Comparison of ENCODE assay signal across 21 cellular contexts in genomic region chr17:74185786-74186185, GRCh38. TPM values are rescaled to one million over a fixed set of nuclear protein-coding genes. Genes with fewer than 3 reads are reported as not detected.
DNase-seq lines count a peak whose midpoint lies in the region; ATAC-seq and TF ChIP-seq lines count a peak whose summit lies in the region.
"Had no signal": no experiment of that assay in that cellular context is flagged by ENCODE, and none has a peak within 500 bp of the region (broad histone marks: within the 10 kb centered on the region; RNA-seq: fewer than 3 reads in every experiment).

No MANE protein-coding gene starts in this region.

- POLR2A ChIA-PET in T-cell (lab: Charles Lee), result no interaction called here
- POLR2A ChIA-PET in naive thymus-derived CD4-positive, alpha-beta T cell (lab: Charles Lee), result no interaction called here

- no peak overlapping the region for H3K4me3 Mint-ChIP-seq in chondrocyte (ENCODE audit: unreplicated experiment)
- H3K4me3 Mint-ChIP-seq in T-cell, result no peak overlapping the region
- no peak overlapping the region for H3K4me3 Mint-ChIP-seq in naive thymus-derived CD4-positive, alpha-beta T cell
- H3K4me3 Mint-ChIP-seq: B cell; T-helper 2 cell treated with Interferon-gamma antibody and Interleukin-4, amounts not matched to agents 5 μg/mL and 100 μg/mL, for 36 hours had no signal

- no peak overlapping the region for H3K27ac ChIP-seq in naive thymus-derived CD4-positive, alpha-beta T cell (ENCODE audit: low read depth, low read length)

- intact Hi-C loops in cardiac septum (cut with DNase I), result no loop called here
- intact Hi-C loops in Right ventricle myocardium inferior (cut with DNase I), result no loop called here
- intact Hi-C loops in naive thymus-derived CD4-positive, alpha-beta T cell (cut with micrococcal nuclease), result no loop called here

- CTCF ChIA-PET in T-cell (lab: Charles Lee), result no interaction called here
- CTCF ChIA-PET in naive thymus-derived CD4-positive, alpha-beta T cell (lab: Charles Lee), result interaction anchor here (0.7 kb wide), 1 partner anchor 181 kb away, joined by 3 read pairs; no protein-coding TSS in a partner anchor

- TF ChIP-seq CTCF in chondrocyte (IDR thresholded peaks at IDR 0.05), result no peak

- peaks cover 42% of the 10 kb centered on the region for H3K27me3 Mint-ChIP-seq in chondrocyte (ENCODE audit: low read depth)
- H3K27me3 Mint-ChIP-seq in T-cell, result peaks cover 5 to 13% of the 10 kb centered on the region in 2 donors
- peaks cover 0 to 20% (median 5%) of the 10 kb centered on the region in 5 donors for H3K27me3 Mint-ChIP-seq in naive thymus-derived CD4-positive, alpha-beta T cell

- no peaks in the 10 kb centered on the region for H3K36me3 Mint-ChIP-seq in chondrocyte (ENCODE audit: low read depth)
- H3K36me3 Mint-ChIP-seq in T-cell, result no peaks in the 10 kb centered on the region
- H3K36me3 Mint-ChIP-seq in naive thymus-derived CD4-positive, alpha-beta T cell, result no peaks in the 10 kb centered on the region

- no peaks in the 10 kb centered on the region for H3K4me1 Mint-ChIP-seq in chondrocyte (ENCODE audit: low read depth)
- H3K4me1 Mint-ChIP-seq in T-cell, result no peaks in the 10 kb centered on the region
- H3K4me1 Mint-ChIP-seq in naive thymus-derived CD4-positive, alpha-beta T cell, result peaks cover 0 to 2% (median 0%) of the 10 kb centered on the region in 7 donors
- H3K4me1 Mint-ChIP-seq: B cell had no signal

- H3K4me3 ChIP-seq in naive thymus-derived CD4-positive, alpha-beta T cell (ENCODE audit: low read length), result no peak overlapping the region
- H3K4me3 ChIP-seq: GM12878 had no signal

- DNase-seq in NCI-H1436 treated with DMSO at 0.1 percent for 48 hours (lab: John Stamatoyannopoulos, UW) (peak; percentile 67), NCI-H1436 (lab: John Stamatoyannopoulos, UW) (no peak), cardiac septum (ENCODE audit: low spot score) (peak; percentile 54), Right ventricle myocardium inferior (ENCODE audit: missing footprints) (no peak), chondrocyte (ENCODE audit: low spot score) (peak; percentile 48), T-cell (no peak)
- no peak for DNase-seq in naive thymus-derived CD4-positive, alpha-beta T cell
- DNase-seq: GOT3, KBM-7, MM.1S, NCI-H1048, NCI-H187 treated with DMSO at 0.1 percent for 48 hours, NCI-H2171 treated with DMSO at 0.1 percent for 48 hours, NCI-H446 treated with DMSO at 0.1 percent for 48 hours, NCI-H526 treated with DMSO at 0.1 percent for 48 hours had no signal

- H3K27ac Mint-ChIP-seq in chondrocyte (ENCODE audit: unreplicated experiment), result no peak overlapping the region
- no peak overlapping the region for H3K27ac Mint-ChIP-seq in T-cell
- H3K27ac Mint-ChIP-seq in naive thymus-derived CD4-positive, alpha-beta T cell, result no peak overlapping the region
- H3K27ac Mint-ChIP-seq: B cell; T-helper 2 cell treated with Interferon-gamma antibody and Interleukin-4, amounts not matched to agents 5 μg/mL and 100 μg/mL, for 36 hours had no signal

- H3K4me1 ChIP-seq in naive thymus-derived CD4-positive, alpha-beta T cell (ENCODE audit: control insufficient read depth in 2 of 2, insufficient read depth in 2 of 2, low read length in 2 of 2), result no peaks in the 10 kb centered on the region

- no peak for ATAC-seq in Right ventricle myocardium inferior
- ATAC-seq in T-cell (replicated peaks in 1 of 4), result no peak
- ATAC-seq in naive thymus-derived CD4-positive, alpha-beta T cell, result no peak
- ATAC-seq: GM12878, HCT116, Panc1, SK-N-SH treated with all-trans-retinoic acid at 6 μM for 48 hours had no signal

- H3K9me3 Mint-ChIP-seq in chondrocyte (ENCODE audit: low read depth) (no peaks in the 10 kb centered on the region), T-cell (no peaks in the 10 kb centered on the region)
- H3K9me3 Mint-ChIP-seq in naive thymus-derived CD4-positive, alpha-beta T cell, result peaks cover 0 to 6% (median 0%) of the 10 kb centered on the region in 11 donors
- H3K9me3 Mint-ChIP-seq: T-helper 2 cell treated with Interferon-gamma antibody and Interleukin-4, amounts not matched to agents 5 μg/mL and 100 μg/mL, for 36 hours had no signal

- H3K9me3 ChIP-seq in naive thymus-derived CD4-positive, alpha-beta T cell (ENCODE audit: control insufficient read depth in 2 of 3, low read length in 3 of 3), result no peaks in the 10 kb centered on the region

- no peaks in the 10 kb centered on the region for H3K36me3 ChIP-seq in naive thymus-derived CD4-positive, alpha-beta T cell (ENCODE audit: control insufficient read depth in 2 of 3, insufficient read depth in 3 of 3, low read length in 3 of 3)

- H3K27me3 ChIP-seq in naive thymus-derived CD4-positive, alpha-beta T cell (ENCODE audit: control insufficient read depth in 2 of 2, insufficient read depth in 2 of 2, low read length in 2 of 2), result no peaks in the 10 kb centered on the region

RNA-seq across cellular contexts. Expression of gene RPL38, which starts 17.7 kb away (rescaled TPM):
- total RNA-seq in cardiac septum (575 TPM), Right ventricle myocardium inferior (747 TPM), chondrocyte (539 to 625 TPM (median 549 TPM) in 3 replicates), T-cell (1,000 to 10,000 TPM; 1,569 to 1,786 (median 1,717) TPM)
- total RNA-seq in naive thymus-derived CD4-positive, alpha-beta T cell, result 1,000 to 10,000 TPM; 1,097 to 2,553 (median 2,002) TPM
- 1,000 to 10,000 TPM; 1,479 to 2,523 TPM for polyA plus RNA-seq in naive thymus-derived CD4-positive, alpha-beta T cell

RNA-seq across cellular contexts. Expression of gene TTYH2, which starts 27.6 kb away (rescaled TPM):
- 17.9 TPM for total RNA-seq in cardiac septum
- total RNA-seq in Right ventricle myocardium inferior, result 39.2 TPM
- total RNA-seq in chondrocyte, result 1.6 to 2.1 TPM (median 1.9 TPM) in 3 replicates
- total RNA-seq in T-cell, result 10 to 100 TPM; 10.0 to 21.7 (median 16.0) TPM
- 10 to 100 TPM in 2 of 5 experiments, 1 to 10 TPM in 3; 5.5 to 15.8 (median 9.9) TPM for total RNA-seq in naive thymus-derived CD4-positive, alpha-beta T cell
- polyA plus RNA-seq in naive thymus-derived CD4-positive, alpha-beta T cell, result 1 to 10 TPM; 1.9 to 2.0 TPM

Comparison
In these comparisons a context has a peak if more than half of its experiments do, and no peak if none do; other contexts are left out.
1. DNase-seq: peak in NCI-H1436 treated with DMSO at 0.1 percent for 48 hours (single experiment), cardiac septum (single experiment) and chondrocyte (single experiment); none in NCI-H1436 (single experiment), Right ventricle myocardium inferior (single experiment), T-cell (0 of 34) and naive thymus-derived CD4-positive, alpha-beta T cell (0 of 9).